26 cellular contexts compared by ENCODE assay signal in the genomic region with DNA sequence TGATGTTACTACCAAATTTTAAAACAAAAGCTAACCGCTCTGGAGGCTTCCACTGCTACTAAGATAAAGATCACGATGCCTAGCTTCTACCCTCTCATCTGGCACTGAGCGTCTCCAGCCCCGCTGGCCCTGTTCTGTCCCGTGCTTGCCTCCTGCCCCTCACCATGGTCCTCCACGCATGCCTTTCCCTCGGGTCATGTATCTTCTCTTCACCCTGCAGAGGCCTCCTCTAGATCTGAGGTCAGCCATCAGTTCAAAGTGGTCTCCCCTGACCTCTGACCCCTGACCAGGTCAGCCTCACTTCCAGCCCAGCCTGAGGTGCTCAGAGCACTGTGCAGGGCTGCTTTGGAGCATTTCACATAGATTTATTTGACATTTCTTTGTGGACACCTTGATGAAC.
"Had no signal": no experiment of that assay in that cellular context is flagged by ENCODE, and none has a peak within 500 bp of the region (broad histone marks: within the 10 kb centered on the region; RNA-seq: fewer than 3 reads in every experiment).

No MANE protein-coding gene starts in this region.

- H3K4me1 ChIP-seq: ascending aorta, breast epithelium, colonic mucosa had no signal

- H3K36me3 ChIP-seq: breast epithelium had no signal

- H3K27ac ChIP-seq: ascending aorta, colonic mucosa, epithelial cell of prostate, esophagus squamous epithelium, gastroesophageal sphincter, WERI-Rb-1 had no signal

- DNase-seq: activated B cell treated with CpG ODN at 0.5 μM for 24 hours; activated CD4-positive, alpha-beta T cell treated with anti-CD3 and anti-CD28 coated beads for 48 hours; activated CD4-positive, alpha-beta T cell treated with anti-CD3 and anti-CD28 coated beads, Interleukin-2, amount 50 U/mL, for 1 hour; activated CD4-positive, alpha-beta T cell treated with anti-CD3 and anti-CD28 coated beads, Interleukin-2, amount 50 U/mL, for 48 hours; activated CD8-positive, alpha-beta memory T cell treated with anti-CD3 and anti-CD28 coated beads, Interleukin-2, amount 50 U/mL, for 48 hours; activated CD8-positive, alpha-beta T cell treated with anti-CD3 and anti-CD28 coated beads for 36 hours; activated gamma-delta T cell; activated naive CD4-positive, alpha-beta T cell; activated naive CD4-positive, alpha-beta T cell treated with anti-CD3 and anti-CD28 coated beads, Interleukin-2, amount 10 ng/mL, durations not matched to agents 7 days and 5 days; activated naive CD8-positive, alpha-beta T cell treated with anti-CD3 and anti-CD28 coated beads, Interleukin-2, amount 10 ng/mL, durations not matched to agents 7 days and 5 days; activated T-cell treated with anti-CD3 and anti-CD28 coated beads for 4 hours; activated T-cell treated with anti-CD3 and anti-CD28 coated beads, Interleukin-2, amount 50 U/mL, for 24 hours; activated T-cell treated with anti-CD3 and anti-CD28 coated beads, Interleukin-2, amount 50 U/mL, for 72 hours; caudate nucleus; colonic mucosa; effector CD8-positive, alpha-beta T cell; esophagus squamous epithelium; foreskin melanocyte; T-helper 1 cell; T-helper 17 cell; T1000; WERI-Rb-1 had no signal

- H3K4me3 ChIP-seq: ascending aorta, breast epithelium, colonic mucosa, esophagus squamous epithelium, gastroesophageal sphincter had no signal

- H3K9me3 ChIP-seq: ascending aorta, breast epithelium, colonic mucosa, esophagus squamous epithelium, gastroesophageal sphincter had no signal

- H3K27me3 ChIP-seq: ascending aorta, breast epithelium, colonic mucosa, esophagus squamous epithelium, gastroesophageal sphincter had no signal
